In the genomic region with DNA sequence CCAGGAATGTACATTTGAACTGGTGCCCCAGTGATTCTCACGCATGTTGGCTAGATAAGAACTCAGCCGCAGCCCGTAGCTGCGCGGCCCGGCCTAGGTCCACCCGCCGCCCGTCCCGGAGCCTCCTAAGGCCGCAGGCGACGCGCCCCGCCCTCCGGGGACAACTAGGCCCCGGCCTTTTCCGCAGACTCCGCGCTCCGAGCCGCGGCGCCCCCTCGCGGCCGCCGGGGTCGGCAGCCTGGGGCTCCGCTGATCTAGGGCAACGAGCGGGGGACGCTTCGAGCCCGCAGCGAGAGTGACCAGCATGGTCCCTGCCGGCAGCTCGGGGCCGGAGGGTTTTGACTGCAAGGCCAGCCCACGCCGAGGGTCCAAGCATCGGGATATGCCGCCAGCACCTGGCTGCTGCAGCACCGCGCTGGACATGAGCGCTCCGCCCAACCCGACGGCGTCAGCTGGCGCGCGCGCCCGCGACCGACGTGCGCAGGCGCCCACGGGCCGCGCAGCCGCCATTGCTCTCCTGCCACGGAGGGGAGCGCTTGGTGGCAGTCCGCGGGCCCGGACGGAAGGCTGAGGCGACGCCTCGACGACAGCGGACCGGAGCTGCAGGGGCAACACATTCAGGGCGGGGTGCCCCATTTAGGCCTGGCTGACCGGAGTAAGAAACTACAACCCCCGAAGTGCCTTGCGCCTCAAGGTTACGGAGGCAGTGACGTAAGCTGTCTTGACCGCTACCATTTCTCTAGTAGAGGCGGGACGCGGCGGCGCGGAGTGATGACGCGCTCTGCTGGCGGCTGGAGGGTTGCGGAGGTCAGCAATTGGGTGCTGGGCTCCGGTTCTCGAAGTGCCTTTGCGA, we compare ENCODE assay signal across 1 cellular context.
A peak's percentile ranks its signal among the peaks of the same experiment; 100 is the strongest.
TF ChIP-seq lines count a peak whose summit lies in the region.

A gene with protein sequence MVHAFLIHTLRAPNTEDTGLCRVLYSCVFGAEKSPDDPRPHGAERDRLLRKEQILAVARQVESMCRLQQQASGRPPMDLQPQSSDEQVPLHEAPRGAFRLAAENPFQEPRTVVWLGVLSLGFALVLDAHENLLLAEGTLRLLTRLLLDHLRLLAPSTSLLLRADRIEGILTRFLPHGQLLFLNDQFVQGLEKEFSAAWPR (plus strand): TSS at position 500 of the 853 bp plus-strand sequence. CDS start 1,571 bp downstream, outside the sequence.

TF ChIP-seq in HepG2, 621 proteins besides CTCF, POLR2A, EP300 and RAD21 (continued from another document and continues in another):
- TF ChIP-seq, protein P1, sequence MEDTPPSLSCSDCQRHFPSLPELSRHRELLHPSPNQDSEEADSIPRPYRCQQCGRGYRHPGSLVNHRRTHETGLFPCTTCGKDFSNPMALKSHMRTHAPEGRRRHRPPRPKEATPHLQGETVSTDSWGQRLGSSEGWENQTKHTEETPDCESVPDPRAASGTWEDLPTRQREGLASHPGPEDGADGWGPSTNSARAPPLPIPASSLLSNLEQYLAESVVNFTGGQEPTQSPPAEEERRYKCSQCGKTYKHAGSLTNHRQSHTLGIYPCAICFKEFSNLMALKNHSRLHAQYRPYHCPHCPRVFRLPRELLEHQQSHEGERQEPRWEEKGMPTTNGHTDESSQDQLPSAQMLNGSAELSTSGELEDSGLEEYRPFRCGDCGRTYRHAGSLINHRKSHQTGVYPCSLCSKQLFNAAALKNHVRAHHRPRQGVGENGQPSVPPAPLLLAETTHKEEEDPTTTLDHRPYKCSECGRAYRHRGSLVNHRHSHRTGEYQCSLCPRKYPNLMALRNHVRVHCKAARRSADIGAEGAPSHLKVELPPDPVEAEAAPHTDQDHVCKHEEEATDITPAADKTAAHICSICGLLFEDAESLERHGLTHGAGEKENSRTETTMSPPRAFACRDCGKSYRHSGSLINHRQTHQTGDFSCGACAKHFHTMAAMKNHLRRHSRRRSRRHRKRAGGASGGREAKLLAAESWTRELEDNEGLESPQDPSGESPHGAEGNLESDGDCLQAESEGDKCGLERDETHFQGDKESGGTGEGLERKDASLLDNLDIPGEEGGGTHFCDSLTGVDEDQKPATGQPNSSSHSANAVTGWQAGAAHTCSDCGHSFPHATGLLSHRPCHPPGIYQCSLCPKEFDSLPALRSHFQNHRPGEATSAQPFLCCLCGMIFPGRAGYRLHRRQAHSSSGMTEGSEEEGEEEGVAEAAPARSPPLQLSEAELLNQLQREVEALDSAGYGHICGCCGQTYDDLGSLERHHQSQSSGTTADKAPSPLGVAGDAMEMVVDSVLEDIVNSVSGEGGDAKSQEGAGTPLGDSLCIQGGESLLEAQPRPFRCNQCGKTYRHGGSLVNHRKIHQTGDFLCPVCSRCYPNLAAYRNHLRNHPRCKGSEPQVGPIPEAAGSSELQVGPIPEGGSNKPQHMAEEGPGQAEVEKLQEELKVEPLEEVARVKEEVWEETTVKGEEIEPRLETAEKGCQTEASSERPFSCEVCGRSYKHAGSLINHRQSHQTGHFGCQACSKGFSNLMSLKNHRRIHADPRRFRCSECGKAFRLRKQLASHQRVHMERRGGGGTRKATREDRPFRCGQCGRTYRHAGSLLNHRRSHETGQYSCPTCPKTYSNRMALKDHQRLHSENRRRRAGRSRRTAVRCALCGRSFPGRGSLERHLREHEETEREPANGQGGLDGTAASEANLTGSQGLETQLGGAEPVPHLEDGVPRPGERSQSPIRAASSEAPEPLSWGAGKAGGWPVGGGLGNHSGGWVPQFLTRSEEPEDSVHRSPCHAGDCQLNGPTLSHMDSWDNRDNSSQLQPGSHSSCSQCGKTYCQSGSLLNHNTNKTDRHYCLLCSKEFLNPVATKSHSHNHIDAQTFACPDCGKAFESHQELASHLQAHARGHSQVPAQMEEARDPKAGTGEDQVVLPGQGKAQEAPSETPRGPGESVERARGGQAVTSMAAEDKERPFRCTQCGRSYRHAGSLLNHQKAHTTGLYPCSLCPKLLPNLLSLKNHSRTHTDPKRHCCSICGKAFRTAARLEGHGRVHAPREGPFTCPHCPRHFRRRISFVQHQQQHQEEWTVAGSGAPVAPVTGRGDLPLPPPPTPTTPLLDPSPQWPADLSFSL (CRISPR knock-in tag; IDR thresholded peaks at IDR 0.05): no peak; the same call in 1 of the 2 replicates
- TF ChIP-seq ZNF749 (CRISPR knock-in tag; IDR thresholded peaks at IDR 0.05; ENCODE audit: borderline replicate concordance): peak; percentile 94
- peak; percentile 38; the same call in 1 of the 2 replicates for TF ChIP-seq HNF4A (CRISPR knock-in tag; IDR thresholded peaks at IDR 0.05)
- peak; percentile 100 for TF ChIP-seq ZHX2 (IDR thresholded peaks at IDR 0.05; ENCODE audit: low read depth)
- peak; percentile 98 for TF ChIP-seq ZHX2 (CRISPR knock-in tag; IDR thresholded peaks at IDR 0.05; ENCODE audit: borderline replicate concordance)
- no peak for TF ChIP-seq MTA3 (CRISPR knock-in tag; IDR thresholded peaks at IDR 0.05)
- no peak for TF ChIP-seq ZEB1 (IDR thresholded peaks at IDR 0.05; ENCODE audit: insufficient replicate concordance, low read depth)
- no peak for TF ChIP-seq NFE2L2 (IDR thresholded peaks at IDR 0.05; ENCODE audit: low read length)
- TF ChIP-seq ZNF264 (CRISPR knock-in tag; IDR thresholded peaks at IDR 0.05): peak; percentile 57; the same call in 1 of the 2 replicates
- TF ChIP-seq SIX4 (CRISPR knock-in tag; IDR thresholded peaks at IDR 0.05): peak; percentile 62
- peak; percentile 96 for TF ChIP-seq BORCS8-MEF2B (CRISPR knock-in tag; IDR thresholded peaks at IDR 0.05)
- peak; percentile 90; the same call in 1 of the 2 replicates for TF ChIP-seq ZNF549 (CRISPR knock-in tag; IDR thresholded peaks at IDR 0.05)
- no peak; the same call in 1 of the 2 replicates for TF ChIP-seq ZNF3 (CRISPR knock-in tag; IDR thresholded peaks at IDR 0.05)
- TF ChIP-seq, protein P2, sequence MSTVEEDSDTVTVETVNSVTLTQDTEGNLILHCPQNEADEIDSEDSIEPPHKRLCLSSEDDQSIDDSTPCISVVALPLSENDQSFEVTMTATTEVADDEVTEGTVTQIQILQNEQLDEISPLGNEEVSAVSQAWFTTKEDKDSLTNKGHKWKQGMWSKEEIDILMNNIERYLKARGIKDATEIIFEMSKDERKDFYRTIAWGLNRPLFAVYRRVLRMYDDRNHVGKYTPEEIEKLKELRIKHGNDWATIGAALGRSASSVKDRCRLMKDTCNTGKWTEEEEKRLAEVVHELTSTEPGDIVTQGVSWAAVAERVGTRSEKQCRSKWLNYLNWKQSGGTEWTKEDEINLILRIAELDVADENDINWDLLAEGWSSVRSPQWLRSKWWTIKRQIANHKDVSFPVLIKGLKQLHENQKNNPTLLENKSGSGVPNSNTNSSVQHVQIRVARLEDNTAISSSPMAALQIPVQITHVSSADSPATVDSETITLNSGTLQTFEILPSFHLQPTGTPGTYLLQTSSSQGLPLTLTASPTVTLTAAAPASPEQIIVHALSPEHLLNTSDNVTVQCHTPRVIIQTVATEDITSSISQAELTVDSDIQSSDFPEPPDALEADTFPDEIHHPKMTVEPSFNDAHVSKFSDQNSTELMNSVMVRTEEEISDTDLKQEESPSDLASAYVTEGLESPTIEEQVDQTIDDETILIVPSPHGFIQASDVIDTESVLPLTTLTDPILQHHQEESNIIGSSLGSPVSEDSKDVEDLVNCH (CRISPR knock-in tag; IDR thresholded peaks at IDR 0.05): peak; percentile 43; the same call in 1 of the 2 replicates
- peak; percentile 71 for TF ChIP-seq ETV5 (CRISPR knock-in tag; IDR thresholded peaks at IDR 0.05; ENCODE audit: borderline replicate concordance)
- peak; percentile 41; the same call in 1 of the 2 replicates for TF ChIP-seq KDM6A (CRISPR knock-in tag; IDR thresholded peaks at IDR 0.05; ENCODE audit: low read depth)
- peak; percentile 98 for TF ChIP-seq ETV6 (CRISPR knock-in tag; conservative IDR thresholded peaks at IDR 0.05)
- TF ChIP-seq MAZ (IDR thresholded peaks at IDR 0.05; ENCODE audit: borderline replicate concordance, low read depth, low read length): peak; percentile 96
- peak; percentile 97 for TF ChIP-seq MAZ (CRISPR knock-in tag; IDR thresholded peaks at IDR 0.05; ENCODE audit: low read depth)
- TF ChIP-seq ZNF776 (CRISPR knock-in tag; IDR thresholded peaks at IDR 0.05): peak; percentile 98
- peak; percentile 96 for TF ChIP-seq ZBTB3 (CRISPR knock-in tag; IDR thresholded peaks at IDR 0.05; ENCODE audit: borderline replicate concordance, low read depth)
- peak; percentile 97 for TF ChIP-seq GATAD1 (CRISPR knock-in tag; IDR thresholded peaks at IDR 0.05)
- no peak; the same call in 1 of the 2 replicates for TF ChIP-seq ZNF251 (CRISPR knock-in tag; IDR thresholded peaks at IDR 0.05)
- TF ChIP-seq, protein P3, sequence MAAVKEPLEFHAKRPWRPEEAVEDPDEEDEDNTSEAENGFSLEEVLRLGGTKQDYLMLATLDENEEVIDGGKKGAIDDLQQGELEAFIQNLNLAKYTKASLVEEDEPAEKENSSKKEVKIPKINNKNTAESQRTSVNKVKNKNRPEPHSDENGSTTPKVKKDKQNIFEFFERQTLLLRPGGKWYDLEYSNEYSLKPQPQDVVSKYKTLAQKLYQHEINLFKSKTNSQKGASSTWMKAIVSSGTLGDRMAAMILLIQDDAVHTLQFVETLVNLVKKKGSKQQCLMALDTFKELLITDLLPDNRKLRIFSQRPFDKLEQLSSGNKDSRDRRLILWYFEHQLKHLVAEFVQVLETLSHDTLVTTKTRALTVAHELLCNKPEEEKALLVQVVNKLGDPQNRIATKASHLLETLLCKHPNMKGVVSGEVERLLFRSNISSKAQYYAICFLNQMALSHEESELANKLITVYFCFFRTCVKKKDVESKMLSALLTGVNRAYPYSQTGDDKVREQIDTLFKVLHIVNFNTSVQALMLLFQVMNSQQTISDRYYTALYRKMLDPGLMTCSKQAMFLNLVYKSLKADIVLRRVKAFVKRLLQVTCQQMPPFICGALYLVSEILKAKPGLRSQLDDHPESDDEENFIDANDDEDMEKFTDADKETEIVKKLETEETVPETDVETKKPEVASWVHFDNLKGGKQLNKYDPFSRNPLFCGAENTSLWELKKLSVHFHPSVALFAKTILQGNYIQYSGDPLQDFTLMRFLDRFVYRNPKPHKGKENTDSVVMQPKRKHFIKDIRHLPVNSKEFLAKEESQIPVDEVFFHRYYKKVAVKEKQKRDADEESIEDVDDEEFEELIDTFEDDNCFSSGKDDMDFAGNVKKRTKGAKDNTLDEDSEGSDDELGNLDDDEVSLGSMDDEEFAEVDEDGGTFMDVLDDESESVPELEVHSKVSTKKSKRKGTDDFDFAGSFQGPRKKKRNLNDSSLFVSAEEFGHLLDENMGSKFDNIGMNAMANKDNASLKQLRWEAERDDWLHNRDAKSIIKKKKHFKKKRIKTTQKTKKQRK (IDR thresholded peaks at IDR 0.05; ENCODE audit: low read length): no peak
- TF ChIP-seq DR1 (CRISPR knock-in tag; IDR thresholded peaks at IDR 0.05): peak; percentile 80; the same call in 1 of the 2 replicates
- TF ChIP-seq ZNF232 (CRISPR knock-in tag; IDR thresholded peaks at IDR 0.05; ENCODE audit: borderline replicate concordance): peak; percentile 93
- TF ChIP-seq ZNF281 (CRISPR knock-in tag; IDR thresholded peaks at IDR 0.05; ENCODE audit: borderline replicate concordance): peak; percentile 68; the same call in 1 of the 2 replicates
- 0 out of 2 replicates have a peak, but pooled peaks have one; percentile 93 for TF ChIP-seq SNAI1 (CRISPR knock-in tag; IDR thresholded peaks at IDR 0.05; ENCODE audit: borderline replicate concordance)
- TF ChIP-seq CREM (IDR thresholded peaks at IDR 0.05): peak; percentile 100
- TF ChIP-seq CREM (CRISPR knock-in tag; IDR thresholded peaks at IDR 0.05): peak; percentile 98
- TF ChIP-seq ZNF619 (CRISPR knock-in tag; IDR thresholded peaks at IDR 0.05): peak; percentile 100
